14 cellular contexts compared by ENCODE assay signal in the genomic region with DNA sequence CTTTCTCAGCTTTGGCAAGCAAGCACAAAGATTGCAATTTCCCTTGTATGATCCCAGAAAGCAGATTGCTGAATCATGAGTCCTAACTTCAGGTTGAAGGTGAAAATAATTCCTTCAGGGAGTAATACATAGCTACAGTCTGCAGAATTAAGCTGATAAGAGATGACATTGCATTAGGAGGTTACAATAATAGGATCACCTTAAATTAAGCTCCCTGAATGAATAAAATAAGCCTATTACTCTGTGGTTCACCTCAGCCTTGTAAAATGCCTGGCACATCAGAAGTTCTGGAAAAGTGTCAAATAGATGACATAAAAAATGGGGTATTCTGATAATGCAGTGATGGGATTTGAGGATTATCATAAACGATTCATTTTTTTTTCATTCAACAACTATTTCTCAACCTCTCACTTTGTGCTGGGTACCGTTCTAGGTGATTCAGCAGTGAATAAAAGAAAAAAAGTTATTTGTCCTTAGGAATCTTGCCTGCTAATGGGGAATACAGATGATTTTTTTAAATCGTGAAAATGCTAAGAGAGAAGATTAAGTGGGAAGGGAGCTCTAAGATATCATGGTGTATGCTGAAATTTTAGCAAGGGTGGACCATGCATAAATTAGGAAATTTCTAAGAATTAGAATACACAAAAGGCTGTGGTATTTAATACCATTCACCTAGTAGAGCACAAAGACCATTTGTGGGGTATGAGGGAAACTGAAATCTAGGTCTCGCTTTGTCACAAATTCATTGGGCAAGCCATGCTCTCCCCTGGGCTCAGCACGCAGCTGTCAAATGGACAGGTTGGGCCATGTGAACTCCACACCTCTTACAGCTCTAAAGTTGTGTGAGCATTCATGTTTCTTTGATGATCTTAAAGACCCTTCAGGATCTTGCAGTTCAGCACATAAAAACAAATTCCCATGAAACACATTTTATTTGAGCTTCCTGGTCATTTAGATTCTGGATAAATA.
DNase-seq lines count a peak whose midpoint lies in the region; ATAC-seq and TF ChIP-seq lines count a peak whose summit lies in the region.
"Had no signal": no experiment of that assay in that cellular context is flagged by ENCODE, and none has a peak within 500 bp of the region (broad histone marks: within the 10 kb centered on the region; RNA-seq: fewer than 3 reads in every experiment).

No MANE protein-coding gene starts in this region.

- intact Hi-C loops in mucosa of descending colon (cut with DNase I, micrococcal nuclease): no loop called here
- intact Hi-C loops in CD4-positive, alpha-beta T cell (cut with DNase I, micrococcal nuclease): no loop called here

- H3K27ac ChIP-seq in SK-N-SH (ENCODE audit: low read depth in 2 of 2, low read length in 1 of 2): no peak overlapping the region
- no peak overlapping the region for H3K27ac ChIP-seq in CD4-positive, alpha-beta T cell (ENCODE audit: low read depth, low read length)
- H3K27ac ChIP-seq: 22Rv1, BLaER1 had no signal

- H3K4me1 ChIP-seq in SK-N-SH (ENCODE audit: control insufficient read depth in 1 of 2, insufficient read depth in 2 of 2, low read depth in 1 of 2, low read length in 1 of 2) (peaks cover 10 to 32% of the 10 kb centered on the region in 2 experiments; a peak in 3 of 4 replicates), mucosa of descending colon (ENCODE audit: low read depth) (no peaks in the 10 kb centered on the region)
- H3K4me1 ChIP-seq: HAP-1 had no signal

- CTCF ChIA-PET in SK-N-SH (lab: Yijun Ruan, JAX): interaction anchor here (0.6 to 2.6 kb wide), 6 partner anchors 11 to 393 kb away, joined by 3 to 8 read pairs (median 5); no protein-coding TSS in a partner anchor
- CTCF ChIA-PET in CD4-positive, alpha-beta T cell (lab: Charles Lee): no interaction called here

- TF ChIP-seq POLR2A in GM18505 (IDR thresholded peaks at IDR 0.05; ENCODE audit: borderline replicate concordance, extremely low read depth, insufficient read depth, insufficient read length): no peak

- H3K27me3 ChIP-seq in SK-N-SH (ENCODE audit: insufficient read depth): no peaks in the 10 kb centered on the region
- H3K27me3 ChIP-seq in CD4-positive, alpha-beta T cell (ENCODE audit: control insufficient read depth, insufficient read depth, low read length): no peaks in the 10 kb centered on the region
- H3K27me3 ChIP-seq: BLaER1 had no signal

- H3F3A ChIP-seq in SK-N-SH (replicated peaks; ENCODE audit: insufficient read depth): no peaks in the 10 kb centered on the region

- no peaks in the 10 kb centered on the region for H3K79me2 ChIP-seq in SK-N-SH (ENCODE audit: insufficient read depth)

- TF ChIP-seq RAD21 in SK-N-SH (IDR thresholded peaks at IDR 0.05; ENCODE audit: low read length): no peak

- no peak overlapping the region for H2AFZ ChIP-seq in SK-N-SH (ENCODE audit: low read depth)

- no peaks in the 10 kb centered on the region for H3K4me1 Mint-ChIP-seq in CD4-positive, alpha-beta T cell (ENCODE audit: low read depth)

- no peak for TF ChIP-seq EP300 in SK-N-SH (IDR thresholded peaks at IDR 0.05; ENCODE audit: borderline replicate concordance in 1 of 2, low read depth in 1 of 2, low read length in 1 of 2)

- no peak overlapping the region for H3K4me2 ChIP-seq in SK-N-SH
- H3K4me2 ChIP-seq: BLaER1 had no signal

- H3K9me2 ChIP-seq in SK-N-SH: no peaks in the 10 kb centered on the region

- H3K9ac ChIP-seq in SK-N-SH: no peak overlapping the region
- H3K9ac ChIP-seq: BLaER1 had no signal

- peaks cover 3% of the 10 kb centered on the region for H3K9me3 Mint-ChIP-seq in CD4-positive, alpha-beta T cell
- H3K9me3 Mint-ChIP-seq: HFFc6 had no signal

- no peaks in the 10 kb centered on the region for H3K36me3 ChIP-seq in SK-N-SH (replicated peaks in 1 of 2; ENCODE audit: control insufficient read depth in 1 of 2, insufficient read depth in 2 of 2, low read length in 1 of 2)
- H3K36me3 ChIP-seq in mucosa of descending colon (ENCODE audit: low read depth): no peaks in the 10 kb centered on the region
- H3K36me3 ChIP-seq: BLaER1, HAP-1 had no signal

- H3K9me3 ChIP-seq in SK-N-SH (no peaks in the 10 kb centered on the region), mucosa of descending colon (no peaks in the 10 kb centered on the region)
- no peaks in the 10 kb centered on the region for H3K9me3 ChIP-seq in CD4-positive, alpha-beta T cell (ENCODE audit: control insufficient read depth, low read length)
- H3K9me3 ChIP-seq: HAP-1 had no signal

- TF ChIP-seq CTCF in SK-N-SH (IDR thresholded peaks at IDR 0.05): no peak
- no peak for TF ChIP-seq CTCF in mucosa of descending colon (IDR thresholded peaks at IDR 0.05)
- no peak for TF ChIP-seq CTCF in CD4-positive, alpha-beta T cell (IDR thresholded peaks at IDR 0.05)

- H3K4me3 ChIP-seq in SK-N-SH (ENCODE audit: low read depth in 2 of 2, low read length in 1 of 2): no peak overlapping the region
- no peak overlapping the region for H3K4me3 ChIP-seq in mucosa of descending colon
- H3K4me3 ChIP-seq: BLaER1, HAP-1 had no signal

- DNase-seq in SK-N-SH: no peak
- DNase-seq in cerebellar cortex (ENCODE audit: low spot score): peak; percentile 54
- DNase-seq in putamen (ENCODE audit: low spot score): peak; percentile 63
- DNase-seq in activated T-cell treated with anti-CD3 and anti-CD28 coated beads, Interleukin-2, amount 50 U/mL, for 48 hours: no peak
- no peak for DNase-seq in mucosa of descending colon
- no peak for DNase-seq in CD4-positive, alpha-beta T cell
- DNase-seq: AML-193, DMS79, HFFc6 had no signal

- no peaks in the 10 kb centered on the region for H4K20me1 ChIP-seq in SK-N-SH (ENCODE audit: insufficient read depth)
- H4K20me1 ChIP-seq: BLaER1 had no signal

- WGBS in SK-N-SH (ENCODE audit: low lambda C conversion rate): 55% methylated on average over 5 of the region's 5 CpGs

- ATAC-seq in SK-N-SH treated with all-trans-retinoic acid at 6 μM for 48 hours (no peak), GM18505 (IDR thresholded peaks at IDR 0.05; ENCODE audit: unreplicated experiment) (no peak), mucosa of descending colon (no peak)
- ATAC-seq in CD4-positive, alpha-beta T cell (ENCODE audit: poor library complexity): no peak

- peaks cover 8% of the 10 kb centered on the region for H3K27me3 Mint-ChIP-seq in CD4-positive, alpha-beta T cell

- no peak overlapping the region for H3K4me3 Mint-ChIP-seq in CD4-positive, alpha-beta T cell
- H3K4me3 Mint-ChIP-seq: HFFc6 had no signal

- POLR2A ChIA-PET in SK-N-SH (lab: Yijun Ruan, JAX): interaction anchor here (1.2 kb wide), 1 partner anchor 11 kb away, joined by 3 read pairs; no protein-coding TSS in a partner anchor
- POLR2A ChIA-PET in CD4-positive, alpha-beta T cell (lab: Charles Lee): no interaction called here

- no peak overlapping the region for H3K27ac Mint-ChIP-seq in CD4-positive, alpha-beta T cell
- H3K27ac Mint-ChIP-seq: HFFc6 had no signal

- no peaks in the 10 kb centered on the region for H3K36me3 Mint-ChIP-seq in CD4-positive, alpha-beta T cell (ENCODE audit: low read depth)

TF ChIP-seq in SK-N-SH treated with all-trans-retinoic acid at 6 μM for 48 hours, 23 proteins besides CTCF, POLR2A, EP300 and RAD21:
- TF ChIP-seq, protein P1, sequence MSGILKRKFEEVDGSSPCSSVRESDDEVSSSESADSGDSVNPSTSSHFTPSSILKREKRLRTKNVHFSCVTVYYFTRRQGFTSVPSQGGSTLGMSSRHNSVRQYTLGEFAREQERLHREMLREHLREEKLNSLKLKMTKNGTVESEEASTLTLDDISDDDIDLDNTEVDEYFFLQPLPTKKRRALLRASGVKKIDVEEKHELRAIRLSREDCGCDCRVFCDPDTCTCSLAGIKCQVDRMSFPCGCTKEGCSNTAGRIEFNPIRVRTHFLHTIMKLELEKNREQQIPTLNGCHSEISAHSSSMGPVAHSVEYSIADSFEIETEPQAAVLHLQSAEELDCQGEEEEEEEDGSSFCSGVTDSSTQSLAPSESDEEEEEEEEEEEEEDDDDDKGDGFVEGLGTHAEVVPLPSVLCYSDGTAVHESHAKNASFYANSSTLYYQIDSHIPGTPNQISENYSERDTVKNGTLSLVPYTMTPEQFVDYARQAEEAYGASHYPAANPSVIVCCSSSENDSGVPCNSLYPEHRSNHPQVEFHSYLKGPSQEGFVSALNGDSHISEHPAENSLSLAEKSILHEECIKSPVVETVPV (CRISPR knock-in tag; IDR thresholded peaks at IDR 0.05): no peak
- TF ChIP-seq ISL1 (CRISPR knock-in tag; IDR thresholded peaks at IDR 0.05): peak; percentile 80
- 0 out of 2 replicates have a peak, but pooled peaks have one; percentile 32 for TF ChIP-seq ZFP3 (CRISPR knock-in tag; IDR thresholded peaks at IDR 0.05)
- no peak for TF ChIP-seq ARNTL (CRISPR knock-in tag; IDR thresholded peaks at IDR 0.05; ENCODE audit: borderline replicate concordance, low read depth)
- TF ChIP-seq ZNF70 (CRISPR knock-in tag; IDR thresholded peaks at IDR 0.05): no peak

TF ChIP-seq in SK-N-SH, 30 proteins besides CTCF, POLR2A, EP300 and RAD21 (continues in another document):
- TF ChIP-seq MAX (IDR thresholded peaks at IDR 0.05; ENCODE audit: low read depth) (no peak), FOSL2 (IDR thresholded peaks at IDR 0.05; ENCODE audit: borderline replicate concordance, low read depth) (no peak), NRF1 (IDR thresholded peaks at IDR 0.05; ENCODE audit: low read depth, low read length) (no peak), TAF1 (IDR thresholded peaks at IDR 0.05; ENCODE audit: borderline replicate concordance, low read depth, low read length) (no peak), USF1 (IDR thresholded peaks at IDR 0.05; ENCODE audit: borderline replicate concordance, low read depth) (no peak)

Comparison
In these comparisons a context has a peak if more than half of its experiments do, and no peak if none do; other contexts are left out.
1. DNase-seq: peak in cerebellar cortex (single experiment) and putamen (single experiment); none in SK-N-SH (single experiment), activated T-cell treated with anti-CD3 and anti-CD28 coated beads, Interleukin-2, amount 50 U/mL, for 48 hours (0 of 2), mucosa of descending colon (0 of 3) and CD4-positive, alpha-beta T cell (0 of 10).